In genomic region chr3:49602049-49602554, GRCh38 we compare ENCODE assay signal across 21 cellular contexts. TPM values are rescaled to one million over a fixed set of nuclear protein-coding genes. Genes with fewer than 3 reads are reported as not detected.
DNase-seq lines count a peak whose midpoint lies in the region; ATAC-seq, FAIRE-seq and TF ChIP-seq lines count a peak whose summit lies in the region.
"Had no signal": no experiment of that assay in that cellular context is flagged by ENCODE, and none has a peak within 500 bp of the region (broad histone marks: within the 10 kb centered on the region; RNA-seq: fewer than 3 reads in every experiment).

No MANE protein-coding gene starts in this region.

- POLR2A ChIA-PET in HCT116 (lab: Charles Lee) = interaction anchor here (1.1 kb wide), 1 partner anchor 243 kb away, joined by 6 read pairs; no protein-coding TSS in a partner anchor
- POLR2A ChIA-PET in RWPE1 (lab: Yijun Ruan, JAX; ENCODE audit: low non-redundant PET) = no interaction called here

- RAD21 ChIA-PET in HCT116 (lab: Charles Lee; ENCODE audit: low non-redundant PET in 1 of 2, low total read pairs in 2 of 2, uncharacterized antibody in 2 of 2, unreplicated experiment in 2 of 2) = no interaction called here

- H3K4me2 ChIP-seq in HCT116 (ENCODE audit: low read length) (peak overlapping the region; percentile 73), keratinocyte (ENCODE audit: control insufficient read depth, extremely low read depth, insufficient read depth, low read depth, low read length) (no peak overlapping the region)
- H3K4me2 ChIP-seq: BLaER1 had no signal

- ATAC-seq in HCT116 (no peak), left cardiac atrium (no peak), HG03439 (IDR thresholded peaks at IDR 0.05; ENCODE audit: unreplicated experiment) (no peak)
- ATAC-seq: WTC11 had no signal

- H3K27ac ChIP-seq in HCT116 (ENCODE audit: low read depth, low read length) = no peak overlapping the region
- H3K27ac ChIP-seq in RWPE1 = peak overlapping the region; percentile 53; the same call in 1 of the 2 replicates
- H3K27ac ChIP-seq in keratinocyte (ENCODE audit: control insufficient read depth, insufficient read depth, low read length) = no peak overlapping the region
- H3K27ac ChIP-seq: BLaER1, right atrium auricular region, upper lobe of left lung had no signal

- TF ChIP-seq RAD21 in HCT116 (IDR thresholded peaks at IDR 0.05; ENCODE audit: low read depth) = no peak

- H3K9me3 ChIP-seq in HCT116 (ENCODE audit: control insufficient read depth in 1 of 2, insufficient read depth in 1 of 2, low read depth in 1 of 2, low read length in 2 of 2) (no peaks in the 10 kb centered on the region), keratinocyte (ENCODE audit: control insufficient read depth, low read depth, low read length) (no peaks in the 10 kb centered on the region)
- H3K9me3 ChIP-seq: BLaER1, right atrium auricular region, upper lobe of left lung had no signal

- H3K36me3 ChIP-seq in HCT116 (ENCODE audit: control insufficient read depth in 1 of 2, insufficient read depth in 2 of 2, low read length in 2 of 2) (no peaks in the 10 kb centered on the region), keratinocyte (ENCODE audit: control insufficient read depth in 2 of 2, extremely low read depth in 1 of 2, insufficient read depth in 2 of 2, low read length in 2 of 2) (no peaks in the 10 kb centered on the region)
- H3K36me3 ChIP-seq: BLaER1, right atrium auricular region, upper lobe of left lung had no signal

- H3K9me1 ChIP-seq in keratinocyte (ENCODE audit: control insufficient read depth, extremely low read depth, insufficient read depth, low read length) = no peaks in the 10 kb centered on the region

- H3K4me1 ChIP-seq in HCT116 (ENCODE audit: control insufficient read depth in 1 of 2, insufficient read depth in 2 of 2, low read length in 2 of 2) (peaks cover 0 to 45% of the 10 kb centered on the region in 2 experiments; a peak in 3 of 4 replicates), keratinocyte (ENCODE audit: control insufficient read depth, extremely low read depth, insufficient read depth, low read length) (peaks cover 15% of the 10 kb centered on the region)
- H3K4me1 ChIP-seq: BLaER1, upper lobe of left lung had no signal

- peak; percentile 1 for DNase-seq in AG08395 (ENCODE audit: low spot score)
- no peak for DNase-seq in HCT116 (ENCODE audit: low read depth, low spot score)
- no peak for DNase-seq in RWPE1 (ENCODE audit: low spot score)
- no peak for DNase-seq in keratinocyte (ENCODE audit: low read depth, low spot score)
- no peak for DNase-seq in midbrain (lab: John Stamatoyannopoulos, UW)
- DNase-seq in left cardiac atrium = no peak
- DNase-seq: activated naive CD4-positive, alpha-beta T cell treated with anti-CD3 and anti-CD28 coated beads, Interleukin-2, amount 50 U/mL, for 16 hours; HCEC 1CT; KBM-7; NCI-H1048; NCI-H1694 treated with DMSO at 0.1 percent for 48 hours; NCI-H2171 treated with DMSO at 0.1 percent for 48 hours; NCI-H510A treated with DMSO at 0.1 percent for 48 hours; upper lobe of left lung had no signal

- H3K27me3 ChIP-seq in HCT116 (ENCODE audit: insufficient read depth, low read length) (no peaks in the 10 kb centered on the region), keratinocyte (ENCODE audit: control insufficient read depth, extremely low read depth, insufficient read depth, low read length) (no peaks in the 10 kb centered on the region)
- H3K27me3 ChIP-seq: BLaER1, right atrium auricular region, upper lobe of left lung had no signal

- no peak for TF ChIP-seq POLR2A in HCT116 (IDR thresholded peaks at IDR 0.05; ENCODE audit: borderline replicate concordance, extremely low read depth, insufficient read depth, insufficient read length)

- BruUV-seq in HCT116 (replicated peaks; lab: Mats Ljungman, UMichigan) = no TSS peak

- H3K4me3 ChIP-seq in HCT116 (replicated peaks in 1 of 2; ENCODE audit: low read depth in 1 of 2, low read length in 2 of 2) (no peak overlapping the region), keratinocyte (ENCODE audit: control insufficient read depth in 2 of 3, extremely low read depth in 1 of 3, insufficient read depth in 2 of 3, low read depth in 1 of 3, low read length in 3 of 3) (no peak overlapping the region)
- H3K4me3 ChIP-seq: BLaER1, right atrium auricular region, upper lobe of left lung had no signal

- no peak overlapping the region for H2AFZ ChIP-seq in HCT116 (ENCODE audit: low read depth, low read length, poor library complexity, severe bottlenecking)
- no peak overlapping the region for H2AFZ ChIP-seq in keratinocyte (ENCODE audit: control insufficient read depth, low read length)

- H3K9me2 ChIP-seq in HCT116 (ENCODE audit: insufficient read depth) = no peaks in the 10 kb centered on the region

- FAIRE-seq in keratinocyte (lab: Jason Lieb, UNC) = peak; percentile 29
- FAIRE-seq: frontal cortex, GM19239, HTR-8/SVneo had no signal

- H4K20me1 ChIP-seq in HCT116 (ENCODE audit: insufficient read depth) (no peaks in the 10 kb centered on the region), keratinocyte (ENCODE audit: control insufficient read depth, extremely low read depth, insufficient read depth, low read length) (no peaks in the 10 kb centered on the region)
- H4K20me1 ChIP-seq: BLaER1 had no signal

- dilution Hi-C loops in keratinocyte (cut with MboI; ENCODE audit: extremely low pct_ligation_motif_present, low sequenced_read_pairs) = no loop called here

- CTCF ChIA-PET in HCT116 (lab: Charles Lee) = interaction anchor here (1.2 to 1.3 kb wide), 2 partner anchors 62 kb away, joined by 3 to 4 read pairs; no protein-coding TSS in a partner anchor
- CTCF ChIA-PET in RWPE1 (lab: Yijun Ruan, JAX) = interaction anchor here (0.6 to 1.2 kb wide), 2 partner anchors 14 to 108 kb away, joined by 3 to 4 read pairs; no protein-coding TSS in a partner anchor

- H3K79me2 ChIP-seq in HCT116 (ENCODE audit: insufficient read depth, low read length) (no peaks in the 10 kb centered on the region), keratinocyte (ENCODE audit: control insufficient read depth, insufficient read depth, low read length) (no peaks in the 10 kb centered on the region)

- TF ChIP-seq CTCF in HCT116 (IDR thresholded peaks at IDR 0.05 in 2 of 3, conservative IDR thresholded peaks at IDR 0.05 in 1 of 3; ENCODE audit: borderline replicate concordance in 1 of 3, insufficient read depth in 1 of 3, low read depth in 2 of 3, low read length in 2 of 3) (no peak), RWPE1 (conservative IDR thresholded peaks at IDR 0.05; ENCODE audit: low read depth) (no peak), keratinocyte (optimal IDR thresholded peaks at IDR 0.05 in 1 of 3, IDR thresholded peaks at IDR 0.05 in 1 of 3, conservative IDR thresholded peaks at IDR 0.05 in 1 of 3; ENCODE audit: extremely low read depth in 1 of 3, insufficient read depth in 2 of 3, low read length in 3 of 3) (no peak)

- intact Hi-C loops in HCT116 (cut with micrococcal nuclease) (no loop called here), left cardiac atrium (cut with DNase I) (no loop called here)

- H3K9ac ChIP-seq in HCT116 (ENCODE audit: low read length) = 0 out of 2 replicates have a peak overlapping the region, but pooled peaks have one; percentile 48
- no peak overlapping the region for H3K9ac ChIP-seq in keratinocyte (ENCODE audit: control insufficient read depth, extremely low read depth, insufficient read depth, low read length)
- H3K9ac ChIP-seq: BLaER1 had no signal

TF ChIP-seq in HCT116, 20 proteins besides CTCF, POLR2A, EP300 and RAD21 (continues in another document):
- TF ChIP-seq, protein P1, sequence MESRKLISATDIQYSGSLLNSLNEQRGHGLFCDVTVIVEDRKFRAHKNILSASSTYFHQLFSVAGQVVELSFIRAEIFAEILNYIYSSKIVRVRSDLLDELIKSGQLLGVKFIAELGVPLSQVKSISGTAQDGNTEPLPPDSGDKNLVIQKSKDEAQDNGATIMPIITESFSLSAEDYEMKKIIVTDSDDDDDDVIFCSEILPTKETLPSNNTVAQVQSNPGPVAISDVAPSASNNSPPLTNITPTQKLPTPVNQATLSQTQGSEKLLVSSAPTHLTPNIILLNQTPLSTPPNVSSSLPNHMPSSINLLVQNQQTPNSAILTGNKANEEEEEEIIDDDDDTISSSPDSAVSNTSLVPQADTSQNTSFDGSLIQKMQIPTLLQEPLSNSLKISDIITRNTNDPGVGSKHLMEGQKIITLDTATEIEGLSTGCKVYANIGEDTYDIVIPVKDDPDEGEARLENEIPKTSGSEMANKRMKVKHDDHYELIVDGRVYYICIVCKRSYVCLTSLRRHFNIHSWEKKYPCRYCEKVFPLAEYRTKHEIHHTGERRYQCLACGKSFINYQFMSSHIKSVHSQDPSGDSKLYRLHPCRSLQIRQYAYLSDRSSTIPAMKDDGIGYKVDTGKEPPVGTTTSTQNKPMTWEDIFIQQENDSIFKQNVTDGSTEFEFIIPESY (IDR thresholded peaks at IDR 0.05; ENCODE audit: extremely low read depth, insufficient replicate concordance, low read length) = no peak
- TF ChIP-seq SIN3A (IDR thresholded peaks at IDR 0.05; ENCODE audit: low read depth) (no peak), CBX3 (IDR thresholded peaks at IDR 0.05; ENCODE audit: low read depth) (no peak), ZNF274 (IDR thresholded peaks at IDR 0.05; ENCODE audit: low read depth, low read length) (no peak), YY1 (IDR thresholded peaks at IDR 0.05; ENCODE audit: extremely low read depth, insufficient replicate concordance, low read depth, low read length) (no peak), ZFX (IDR thresholded peaks at IDR 0.05) (no peak), CEBPB (IDR thresholded peaks at IDR 0.05; ENCODE audit: low read depth) (no peak), ELF1 (IDR thresholded peaks at IDR 0.05; ENCODE audit: borderline replicate concordance, low read depth) (no peak), FOSL1 (IDR thresholded peaks at IDR 0.05; ENCODE audit: low read depth) (no peak), TCF7L2 (IDR thresholded peaks at IDR 0.05; ENCODE audit: borderline replicate concordance, extremely low read depth, insufficient read depth, insufficient read length) (no peak), EGR1 (IDR thresholded peaks at IDR 0.05; ENCODE audit: low read depth) (no peak), EZH2phosphoT487 (IDR thresholded peaks at IDR 0.05; ENCODE audit: borderline replicate concordance) (no peak), SP1 (IDR thresholded peaks at IDR 0.05; ENCODE audit: low read depth) (no peak)

RNA-seq across cellular contexts. Expression of gene BSN, which starts 47.8 kb away (rescaled TPM):
- total RNA-seq in HCT116 (2021; ENCODE audit: unreplicated experiment) (1.5 TPM), left cardiac atrium (under 1 TPM; 0.27 to 0.39 TPM)
- polyA plus RNA-seq in HCT116 (2012) = 0.42 and 0.46 TPM in 2 replicates
- under 0.01 to 0.01 TPM (median under 0.01 TPM) in 3 replicates for polyA plus RNA-seq in keratinocyte
- not detected for polyA plus RNA-seq in keratinocyte (2011; ENCODE audit: low read depth)
- polyA plus RNA-seq in keratinocyte (2011; cell fraction: cytosol; rRNA removed) = not detected in 2 replicates
- polyA plus RNA-seq in keratinocyte (2011; cell fraction: nucleus; rRNA removed) = 0.06 and 0.09 TPM in 2 replicates
- 0.02 TPM in 1 of 2 replicates, not detected in the other for polyA plus RNA-seq in keratinocyte (2012; ENCODE audit: low replicate concordance)
- polyA minus RNA-seq in keratinocyte = 0.03 to 0.26 TPM (median 0.06 TPM) in 3 replicates
- polyA minus RNA-seq in keratinocyte (2011; cell fraction: cytosol; rRNA and poly(A)+ RNA removed) = not detected
- 0.16 and 0.21 TPM in 2 replicates for polyA minus RNA-seq in keratinocyte (2011; cell fraction: nucleus; rRNA and poly(A)+ RNA removed)
